7 cellular contexts compared by ENCODE assay signal in genomic region chr2:84788027-84788426, GRCh38.
"Had no signal": no experiment of that assay in that cellular context is flagged by ENCODE, and none has a peak within 500 bp of the region (broad histone marks: within the 10 kb centered on the region; RNA-seq: fewer than 3 reads in every experiment).

No MANE protein-coding gene starts in this region.

- DNase-seq: H9, HCEC 1CT, KBM-7 had no signal

- H3K4me3 Mint-ChIP-seq: GM23338, H9 had no signal

- H3K4me3 ChIP-seq: GM23338 had no signal

- H3K4me2 ChIP-seq: GM23338 had no signal

- ATAC-seq: GM23338 had no signal

- FAIRE-seq: H1, H54, HTR-8/SVneo had no signal

- H3K9me3 Mint-ChIP-seq: GM23338, H9 had no signal

- H3K27ac Mint-ChIP-seq: GM23338 had no signal
